8 cellular contexts compared by ENCODE assay signal in the genomic region with DNA sequence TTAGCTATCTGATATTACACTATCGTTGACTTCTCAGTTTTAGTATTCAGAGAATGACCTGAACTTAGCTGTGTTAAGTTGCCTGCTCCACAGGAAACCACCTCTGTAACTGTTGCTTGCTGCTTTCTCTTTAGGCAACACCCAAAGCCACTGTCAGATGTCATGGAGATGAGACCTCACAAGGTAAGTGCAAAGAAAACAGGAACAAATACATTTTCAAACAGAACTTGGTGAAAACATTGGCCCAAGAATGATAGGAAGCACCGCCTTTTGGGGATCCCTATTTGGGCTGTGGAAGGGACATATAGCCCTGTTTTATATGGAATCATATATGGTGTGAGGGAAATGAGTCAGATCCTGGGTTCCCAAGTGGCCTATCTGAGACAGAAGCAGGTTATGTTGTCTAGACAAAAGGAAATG.
DNase-seq lines count a peak whose midpoint lies in the region; ATAC-seq and TF ChIP-seq lines count a peak whose summit lies in the region.

No MANE protein-coding gene starts in this region.

- CTCF ChIA-PET in HEK293T (lab: Yijun Ruan, JAX): no interaction called here

- H3K36me3 Mint-ChIP-seq in naive B cell: no peaks in the 10 kb centered on the region

- peak; percentile 43 for DNase-seq in GDM1 (lab: John Stamatoyannopoulos, UW)
- peak; percentile 28 to 43 for DNase-seq in activated CD8-positive, alpha-beta memory T cell treated with anti-CD3 and anti-CD28 coated beads for 4 hours (ENCODE audit: low read depth in 2 of 2)
- DNase-seq in naive B cell: peak; percentile 30
- DNase-seq in NCI-H1092 (lab: John Stamatoyannopoulos, UW): no peak
- DNase-seq in HEK293T (ENCODE audit: extremely low spot score): no peak
- no peak for DNase-seq in iPS-NIHi7 (ENCODE audit: extremely low spot score)

- H3K27me3 Mint-ChIP-seq in naive B cell: no peaks in the 10 kb centered on the region

- H3K4me1 Mint-ChIP-seq in naive B cell: peaks cover 0 to 5% (median 4%) of the 10 kb centered on the region in 3 donors

- H3K27ac Mint-ChIP-seq in naive B cell: peak overlapping the region in 3 of 6 donors; percentile 38 to 84 (median 49)

- POLR2A ChIA-PET in HEK293T (lab: Yijun Ruan, JAX): no interaction called here

- H3K4me3 Mint-ChIP-seq in naive B cell: no peak overlapping the region

- H3K9me3 Mint-ChIP-seq in naive B cell: no peaks in the 10 kb centered on the region

- ATAC-seq in GM21381 (IDR thresholded peaks at IDR 0.05; ENCODE audit: unreplicated experiment): peak; percentile 90
- ATAC-seq in HG03571 (IDR thresholded peaks at IDR 0.05; ENCODE audit: unreplicated experiment): peak; percentile 87
- peak; percentile 99 to 100 for ATAC-seq in naive B cell (ENCODE audit: low read depth in 2 of 2)

TF ChIP-seq in HEK293T, 16 proteins besides CTCF, POLR2A, EP300 and RAD21:
- TF ChIP-seq ELF4 (IDR thresholded peaks at IDR 0.05): no peak
- no peak for TF ChIP-seq FOXK2 (IDR thresholded peaks at IDR 0.05)
- TF ChIP-seq, protein P1, sequence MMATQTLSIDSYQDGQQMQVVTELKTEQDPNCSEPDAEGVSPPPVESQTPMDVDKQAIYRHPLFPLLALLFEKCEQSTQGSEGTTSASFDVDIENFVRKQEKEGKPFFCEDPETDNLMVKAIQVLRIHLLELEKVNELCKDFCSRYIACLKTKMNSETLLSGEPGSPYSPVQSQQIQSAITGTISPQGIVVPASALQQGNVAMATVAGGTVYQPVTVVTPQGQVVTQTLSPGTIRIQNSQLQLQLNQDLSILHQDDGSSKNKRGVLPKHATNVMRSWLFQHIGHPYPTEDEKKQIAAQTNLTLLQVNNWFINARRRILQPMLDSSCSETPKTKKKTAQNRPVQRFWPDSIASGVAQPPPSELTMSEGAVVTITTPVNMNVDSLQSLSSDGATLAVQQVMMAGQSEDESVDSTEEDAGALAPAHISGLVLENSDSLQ (IDR thresholded peaks at IDR 0.05): no peak
- TF ChIP-seq HDGF (IDR thresholded peaks at IDR 0.05; ENCODE audit: borderline replicate concordance): no peak
- TF ChIP-seq FOXA1 (IDR thresholded peaks at IDR 0.05): no peak
- TF ChIP-seq FOXM1 (IDR thresholded peaks at IDR 0.05; ENCODE audit: borderline replicate concordance): no peak
- TF ChIP-seq ARNT (IDR thresholded peaks at IDR 0.05): no peak
- no peak for TF ChIP-seq CTBP1 (IDR thresholded peaks at IDR 0.05; ENCODE audit: borderline replicate concordance)
- TF ChIP-seq ZNF384 (IDR thresholded peaks at IDR 0.05): no peak
- TF ChIP-seq BHLHE40 (IDR thresholded peaks at IDR 0.05; ENCODE audit: borderline replicate concordance): no peak
- no peak for TF ChIP-seq L3MBTL2 (conservative IDR thresholded peaks at IDR 0.05)
- TF ChIP-seq SP1 (IDR thresholded peaks at IDR 0.05): no peak
TF ChIP-seq in HEK293T: peak in this region for 0.

Comparison
In these comparisons a context has a peak if more than half of its experiments do, and no peak if none do; other contexts are left out.
1. DNase-seq: peak in GDM1 (single experiment), activated CD8-positive, alpha-beta memory T cell treated with anti-CD3 and anti-CD28 coated beads for 4 hours (2 of 2) and naive B cell (single experiment); none in NCI-H1092 (single experiment), HEK293T (single experiment) and iPS-NIHi7 (single experiment).
2. Peak in every context shown above with its lines, with median percentiles within 50 percentile points of each other: ATAC-seq.